ENCODE assay signal across 19 cellular contexts in genomic region chr17:72033311-72033710, GRCh38.
"Had no signal": no experiment of that assay in that cellular context is flagged by ENCODE, and none has a peak within 500 bp of the region (broad histone marks: within the 10 kb centered on the region; RNA-seq: fewer than 3 reads in every experiment).

No MANE protein-coding gene starts in this region.

- H3K27ac ChIP-seq: RWPE1 had no signal

- H3K9me3 ChIP-seq: MG63 had no signal

- H3K4me3 ChIP-seq: MG63 had no signal

- H3K27me3 ChIP-seq: MG63 had no signal

- H3K36me3 ChIP-seq: MG63 had no signal

- DNase-seq: KBM-7, MG63, NCI-H1092, NCI-H1105 treated with DMSO at 0.1 percent for 48 hours, NCI-H1417 treated with DMSO at 0.1 percent for 48 hours, NCI-H1694, NCI-H187 treated with DMSO at 0.1 percent for 48 hours, NCI-H2081, NCI-H2107, NCI-H226, NCI-H446, NCI-H510A, NCI-H524 treated with DMSO at 0.1 percent for 48 hours, NCI-H774, PC-3, SHP77 had no signal

- ATAC-seq: Panc1, PC-3 had no signal

- FAIRE-seq: HTR-8/SVneo had no signal
